In the genomic region with DNA sequence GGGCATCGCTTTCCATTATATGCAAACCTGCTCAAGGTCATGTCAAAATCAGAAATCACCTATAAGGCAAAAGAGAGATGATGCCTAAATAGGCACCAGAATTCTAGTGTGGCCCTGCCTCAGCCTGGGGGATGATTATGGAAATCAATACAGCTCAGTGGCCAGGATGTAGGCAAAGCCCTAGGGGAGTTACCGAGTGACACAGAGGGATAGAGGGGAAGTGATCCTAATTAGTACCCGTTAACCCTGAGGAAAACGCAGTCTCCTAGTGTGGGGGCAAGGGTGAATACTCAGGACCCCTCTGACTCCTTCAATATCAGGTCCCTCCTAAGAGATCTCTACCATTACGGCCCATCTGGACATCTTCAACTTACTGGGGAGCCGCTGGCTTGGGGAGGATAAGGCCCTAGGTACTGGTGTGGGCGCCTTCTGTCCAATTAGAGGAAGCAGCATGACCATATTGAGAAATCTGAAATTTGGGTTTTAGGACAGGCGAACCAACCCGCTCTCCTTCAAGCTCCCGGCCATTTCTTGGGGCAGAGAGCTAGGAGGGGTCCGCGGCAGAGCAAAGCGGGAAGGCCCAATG, we compare ENCODE assay signal across 1 cellular context.
TF ChIP-seq lines count a peak whose summit lies in the region.

No MANE protein-coding gene starts in this region.

TF ChIP-seq in SK-N-SH, 30 proteins besides CTCF, POLR2A, EP300 and RAD21 (continued from another document):
- TF ChIP-seq RXRA (IDR thresholded peaks at IDR 0.05; ENCODE audit: borderline replicate concordance, low read depth), result no peak
- TF ChIP-seq GABPA (IDR thresholded peaks at IDR 0.05; ENCODE audit: low read depth), result no peak
- no peak for TF ChIP-seq TCF12 (IDR thresholded peaks at IDR 0.05)
- TF ChIP-seq FOSL2 (IDR thresholded peaks at IDR 0.05; ENCODE audit: borderline replicate concordance, low read depth), result no peak
- TF ChIP-seq FOXM1 (IDR thresholded peaks at IDR 0.05; ENCODE audit: low read depth), result no peak
- TF ChIP-seq, protein P1, sequence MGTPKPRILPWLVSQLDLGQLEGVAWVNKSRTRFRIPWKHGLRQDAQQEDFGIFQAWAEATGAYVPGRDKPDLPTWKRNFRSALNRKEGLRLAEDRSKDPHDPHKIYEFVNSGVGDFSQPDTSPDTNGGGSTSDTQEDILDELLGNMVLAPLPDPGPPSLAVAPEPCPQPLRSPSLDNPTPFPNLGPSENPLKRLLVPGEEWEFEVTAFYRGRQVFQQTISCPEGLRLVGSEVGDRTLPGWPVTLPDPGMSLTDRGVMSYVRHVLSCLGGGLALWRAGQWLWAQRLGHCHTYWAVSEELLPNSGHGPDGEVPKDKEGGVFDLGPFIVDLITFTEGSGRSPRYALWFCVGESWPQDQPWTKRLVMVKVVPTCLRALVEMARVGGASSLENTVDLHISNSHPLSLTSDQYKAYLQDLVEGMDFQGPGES (IDR thresholded peaks at IDR 0.05; ENCODE audit: low read depth, low read length), result no peak
- TF ChIP-seq TAF1 (IDR thresholded peaks at IDR 0.05; ENCODE audit: borderline replicate concordance, low read depth, low read length), result no peak
- TF ChIP-seq TEAD4 (IDR thresholded peaks at IDR 0.05; ENCODE audit: borderline replicate concordance, insufficient read depth), result no peak
- no peak for TF ChIP-seq NFIC (IDR thresholded peaks at IDR 0.05; ENCODE audit: borderline replicate concordance)
- no peak for TF ChIP-seq ZBTB33 (IDR thresholded peaks at IDR 0.05; ENCODE audit: borderline replicate concordance, low read depth)
- TF ChIP-seq, protein P2, sequence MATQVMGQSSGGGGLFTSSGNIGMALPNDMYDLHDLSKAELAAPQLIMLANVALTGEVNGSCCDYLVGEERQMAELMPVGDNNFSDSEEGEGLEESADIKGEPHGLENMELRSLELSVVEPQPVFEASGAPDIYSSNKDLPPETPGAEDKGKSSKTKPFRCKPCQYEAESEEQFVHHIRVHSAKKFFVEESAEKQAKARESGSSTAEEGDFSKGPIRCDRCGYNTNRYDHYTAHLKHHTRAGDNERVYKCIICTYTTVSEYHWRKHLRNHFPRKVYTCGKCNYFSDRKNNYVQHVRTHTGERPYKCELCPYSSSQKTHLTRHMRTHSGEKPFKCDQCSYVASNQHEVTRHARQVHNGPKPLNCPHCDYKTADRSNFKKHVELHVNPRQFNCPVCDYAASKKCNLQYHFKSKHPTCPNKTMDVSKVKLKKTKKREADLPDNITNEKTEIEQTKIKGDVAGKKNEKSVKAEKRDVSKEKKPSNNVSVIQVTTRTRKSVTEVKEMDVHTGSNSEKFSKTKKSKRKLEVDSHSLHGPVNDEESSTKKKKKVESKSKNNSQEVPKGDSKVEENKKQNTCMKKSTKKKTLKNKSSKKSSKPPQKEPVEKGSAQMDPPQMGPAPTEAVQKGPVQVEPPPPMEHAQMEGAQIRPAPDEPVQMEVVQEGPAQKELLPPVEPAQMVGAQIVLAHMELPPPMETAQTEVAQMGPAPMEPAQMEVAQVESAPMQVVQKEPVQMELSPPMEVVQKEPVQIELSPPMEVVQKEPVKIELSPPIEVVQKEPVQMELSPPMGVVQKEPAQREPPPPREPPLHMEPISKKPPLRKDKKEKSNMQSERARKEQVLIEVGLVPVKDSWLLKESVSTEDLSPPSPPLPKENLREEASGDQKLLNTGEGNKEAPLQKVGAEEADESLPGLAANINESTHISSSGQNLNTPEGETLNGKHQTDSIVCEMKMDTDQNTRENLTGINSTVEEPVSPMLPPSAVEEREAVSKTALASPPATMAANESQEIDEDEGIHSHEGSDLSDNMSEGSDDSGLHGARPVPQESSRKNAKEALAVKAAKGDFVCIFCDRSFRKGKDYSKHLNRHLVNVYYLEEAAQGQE (IDR thresholded peaks at IDR 0.05; ENCODE audit: low read depth, low read length), result no peak
- TF ChIP-seq CHD2 (IDR thresholded peaks at IDR 0.05; ENCODE audit: low read length, partially characterized antibody), result no peak
- no peak for TF ChIP-seq SIN3A (IDR thresholded peaks at IDR 0.05; ENCODE audit: borderline replicate concordance, low read depth, low read length)
- no peak for TF ChIP-seq MEF2A (IDR thresholded peaks at IDR 0.05; ENCODE audit: borderline replicate concordance, low read depth)
